Comparison of ENCODE assay signal across 2 cellular contexts in genomic region chr10:100996678-100997363, GRCh38.
TF ChIP-seq lines count a peak whose summit lies in the region.

No MANE protein-coding gene starts in this region.

TF ChIP-seq in HCT116, 20 proteins besides CTCF, POLR2A, EP300 and RAD21:
- TF ChIP-seq YY1 (IDR thresholded peaks at IDR 0.05; ENCODE audit: extremely low read depth, insufficient replicate concordance, low read depth, low read length) (no peak), POLR2AphosphoS5 (IDR thresholded peaks at IDR 0.05; ENCODE audit: low read depth, low read length) (peak; percentile 24; the same call in 1 of the 2 replicates)

TF ChIP-seq in GM12878, 131 proteins besides CTCF, POLR2A, EP300 and RAD21:
- TF ChIP-seq, protein P1, sequence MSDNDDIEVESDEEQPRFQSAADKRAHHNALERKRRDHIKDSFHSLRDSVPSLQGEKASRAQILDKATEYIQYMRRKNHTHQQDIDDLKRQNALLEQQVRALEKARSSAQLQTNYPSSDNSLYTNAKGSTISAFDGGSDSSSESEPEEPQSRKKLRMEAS (IDR thresholded peaks at IDR 0.05; ENCODE audit: low read depth, low read length): no peak; the same call in 1 of the 2 replicates
- TF ChIP-seq SMAD5 (IDR thresholded peaks at IDR 0.05; ENCODE audit: low read depth) (no peak), DPF2 (IDR thresholded peaks at IDR 0.05) (peak; percentile 23; the same call in 1 of the 2 replicates), USF2 (IDR thresholded peaks at IDR 0.05; ENCODE audit: borderline replicate concordance, low read depth, low read length) (peak; percentile 54), BCLAF1 (IDR thresholded peaks at IDR 0.05) (no peak), ATF7 (IDR thresholded peaks at IDR 0.05; ENCODE audit: low read depth) (no peak), NR2F1 (conservative IDR thresholded peaks at IDR 0.05) (0 out of 2 replicates have a peak, but pooled peaks have one; percentile 11), SIN3A (IDR thresholded peaks at IDR 0.05; ENCODE audit: low read depth, low read length) (peak; percentile 23; the same call in 1 of the 2 replicates), MYC (IDR thresholded peaks at IDR 0.05; ENCODE audit: insufficient read depth, insufficient read length, insufficient replicate concordance, low read length, severe bottlenecking) (peak; percentile 38), LARP7 (IDR thresholded peaks at IDR 0.05) (peak; percentile 11), MTA2 (IDR thresholded peaks at IDR 0.05; ENCODE audit: low read depth) (no peak), CEBPZ (IDR thresholded peaks at IDR 0.05; ENCODE audit: low read depth, low read length) (no peak), KLF5 (IDR thresholded peaks at IDR 0.05; ENCODE audit: partially characterized antibody) (no peak), CEBPB (IDR thresholded peaks at IDR 0.05; ENCODE audit: borderline replicate concordance in 1 of 2, low read depth in 2 of 2, low read length in 2 of 2) (no peak), RAD51 (IDR thresholded peaks at IDR 0.05) (peak; percentile 95), TCF3 (IDR thresholded peaks at IDR 0.05; ENCODE audit: borderline replicate concordance, insufficient read depth, low read depth, low read length) (no peak), PML (IDR thresholded peaks at IDR 0.05; ENCODE audit: low read length) (peak; percentile 9; the same call in 1 of the 2 replicates), SMARCA5 (IDR thresholded peaks at IDR 0.05) (peak; percentile 69), ATF3 (IDR thresholded peaks at IDR 0.05; ENCODE audit: borderline replicate concordance, extremely low read depth, low read depth, low read length) (0 out of 2 replicates have a peak, but pooled peaks have one; percentile 37), BHLHE40 (IDR thresholded peaks at IDR 0.05; ENCODE audit: borderline replicate concordance in 1 of 2, low read depth in 2 of 2, low read length in 1 of 2) (peak; percentile 68 to 93; a peak in 3 of 4 replicates), YY1 (IDR thresholded peaks at IDR 0.05; ENCODE audit: low read depth, low read length) (0 out of 2 replicates have a peak, but pooled peaks have one; percentile 12)
- TF ChIP-seq, protein P2, sequence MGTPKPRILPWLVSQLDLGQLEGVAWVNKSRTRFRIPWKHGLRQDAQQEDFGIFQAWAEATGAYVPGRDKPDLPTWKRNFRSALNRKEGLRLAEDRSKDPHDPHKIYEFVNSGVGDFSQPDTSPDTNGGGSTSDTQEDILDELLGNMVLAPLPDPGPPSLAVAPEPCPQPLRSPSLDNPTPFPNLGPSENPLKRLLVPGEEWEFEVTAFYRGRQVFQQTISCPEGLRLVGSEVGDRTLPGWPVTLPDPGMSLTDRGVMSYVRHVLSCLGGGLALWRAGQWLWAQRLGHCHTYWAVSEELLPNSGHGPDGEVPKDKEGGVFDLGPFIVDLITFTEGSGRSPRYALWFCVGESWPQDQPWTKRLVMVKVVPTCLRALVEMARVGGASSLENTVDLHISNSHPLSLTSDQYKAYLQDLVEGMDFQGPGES (IDR thresholded peaks at IDR 0.05): no peak
- TF ChIP-seq, protein P3, sequence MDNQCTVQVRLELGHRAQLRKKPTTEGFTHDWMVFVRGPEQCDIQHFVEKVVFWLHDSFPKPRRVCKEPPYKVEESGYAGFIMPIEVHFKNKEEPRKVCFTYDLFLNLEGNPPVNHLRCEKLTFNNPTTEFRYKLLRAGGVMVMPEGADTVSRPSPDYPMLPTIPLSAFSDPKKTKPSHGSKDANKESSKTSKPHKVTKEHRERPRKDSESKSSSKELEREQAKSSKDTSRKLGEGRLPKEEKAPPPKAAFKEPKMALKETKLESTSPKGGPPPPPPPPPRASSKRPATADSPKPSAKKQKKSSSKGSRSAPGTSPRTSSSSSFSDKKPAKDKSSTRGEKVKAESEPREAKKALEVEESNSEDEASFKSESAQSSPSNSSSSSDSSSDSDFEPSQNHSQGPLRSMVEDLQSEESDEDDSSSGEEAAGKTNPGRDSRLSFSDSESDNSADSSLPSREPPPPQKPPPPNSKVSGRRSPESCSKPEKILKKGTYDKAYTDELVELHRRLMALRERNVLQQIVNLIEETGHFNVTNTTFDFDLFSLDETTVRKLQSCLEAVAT (IDR thresholded peaks at IDR 0.05): no peak
- TF ChIP-seq, protein P4, sequence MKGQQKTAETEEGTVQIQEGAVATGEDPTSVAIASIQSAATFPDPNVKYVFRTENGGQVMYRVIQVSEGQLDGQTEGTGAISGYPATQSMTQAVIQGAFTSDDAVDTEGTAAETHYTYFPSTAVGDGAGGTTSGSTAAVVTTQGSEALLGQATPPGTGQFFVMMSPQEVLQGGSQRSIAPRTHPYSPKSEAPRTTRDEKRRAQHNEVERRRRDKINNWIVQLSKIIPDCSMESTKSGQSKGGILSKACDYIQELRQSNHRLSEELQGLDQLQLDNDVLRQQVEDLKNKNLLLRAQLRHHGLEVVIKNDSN (IDR thresholded peaks at IDR 0.05; ENCODE audit: borderline replicate concordance, extremely low read length, insufficient read depth, low read depth, low read length): peak; percentile 80
